ENCODE assay signal across 10 cellular contexts in the genomic region with DNA sequence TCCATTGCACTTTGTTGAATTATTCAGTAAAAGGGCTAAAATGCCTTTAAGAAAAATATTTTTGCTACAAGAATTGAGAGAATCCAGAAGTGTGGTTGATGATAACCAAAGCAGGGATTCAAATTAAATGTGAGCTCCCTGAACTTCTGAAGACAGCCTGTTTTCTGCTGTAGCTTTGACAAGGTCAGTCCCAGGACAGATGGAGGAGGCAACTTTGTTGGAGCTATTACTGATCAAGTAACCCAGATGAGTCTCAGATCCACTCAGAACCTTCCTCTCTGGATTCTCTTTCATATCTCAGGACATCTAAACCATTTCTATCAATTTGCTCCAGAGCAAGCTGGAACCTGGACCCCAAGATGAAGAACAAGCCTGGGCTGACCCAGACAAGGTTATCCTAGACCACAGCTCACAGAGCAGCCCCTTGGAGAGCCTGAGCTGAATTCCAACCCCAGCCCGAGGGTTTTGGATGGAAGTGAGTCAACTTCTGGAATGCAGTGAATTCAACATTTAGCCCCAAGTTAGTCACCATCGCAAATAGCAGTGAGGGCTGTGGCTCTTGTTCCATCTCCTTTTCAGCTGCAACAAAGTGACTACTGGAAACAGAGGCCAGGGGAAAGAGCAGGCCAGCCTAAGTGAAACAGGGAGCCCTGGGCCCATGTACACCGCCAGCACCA.
DNase-seq lines count a peak whose midpoint lies in the region; ATAC-seq, FAIRE-seq and TF ChIP-seq lines count a peak whose summit lies in the region.
"Had no signal": no experiment of that assay in that cellular context is flagged by ENCODE, and none has a peak within 500 bp of the region (broad histone marks: within the 10 kb centered on the region; RNA-seq: fewer than 3 reads in every experiment).

No MANE protein-coding gene starts in this region.

- H2AFZ ChIP-seq in ACC112 (ENCODE audit: low read length, unreplicated experiment) (peak overlapping the region; percentile 89), mammary epithelial cell (ENCODE audit: low read depth, low read length) (peak overlapping the region; percentile 37)

- DNase-seq in mammary epithelial cell (peak; percentile 91), kidney tubule cell (ENCODE audit: low spot score) (peak; percentile 96), C1 segment of cervical spinal cord (lab: John Stamatoyannopoulos, UW) (no peak), GM19239 (ENCODE audit: insufficient read length, low spot score) (no peak)
- DNase-seq in activated effector memory CD4-positive, alpha-beta T cell treated with anti-CD3 and anti-CD28 coated beads, Interleukin-2, amount 50 U/mL, for 16 hours: no peak
- DNase-seq: lower lobe of right lung had no signal

- H3K4me1 ChIP-seq in ACC112 (ENCODE audit: control insufficient read depth, insufficient read depth, low read length, unreplicated experiment) (peaks cover 43% of the 10 kb centered on the region), HUES64 (ENCODE audit: insufficient read depth, low read length) (peaks cover 16% of the 10 kb centered on the region; the same call in 1 of the 2 replicates), mammary epithelial cell (ENCODE audit: insufficient read depth, low read length) (peaks cover 58% of the 10 kb centered on the region)
- H3K4me1 ChIP-seq: lower lobe of right lung had no signal

- intact Hi-C loops in mammary epithelial cell (cut with micrococcal nuclease): loop anchor here (1.0 to 5.0 kb wide), 2 partner anchors 31 to 232 kb away; no protein-coding TSS in a partner anchor

- WGBS in HUES64: 71% methylated on average over 3 of the region's 3 CpGs
- 0% methylated on average over 3 of the region's 3 CpGs for WGBS in mammary epithelial cell (ENCODE audit: low coverage, missing lambda C conversion rate)

- H4K20me1 ChIP-seq in mammary epithelial cell (ENCODE audit: insufficient read depth, low read length): no peaks in the 10 kb centered on the region

- H3K4me3 ChIP-seq in ACC112 (ENCODE audit: low read depth, low read length): peak overlapping the region; percentile 48
- no peak overlapping the region for H3K4me3 ChIP-seq in HUES64 (ENCODE audit: low read length)
- peak overlapping the region in 1 of 3 experiments; percentile 2 for H3K4me3 ChIP-seq in mammary epithelial cell (replicated peaks in 1 of 3; ENCODE audit: insufficient read depth in 1 of 3, low read depth in 2 of 3, low read length in 3 of 3)
- H3K4me3 ChIP-seq: lower lobe of right lung had no signal

- TF ChIP-seq CTCF in mammary epithelial cell (conservative IDR thresholded peaks at IDR 0.05 in 1 of 2, IDR thresholded peaks at IDR 0.05 in 1 of 2; ENCODE audit: extremely low read depth in 1 of 2, insufficient read depth in 1 of 2, low read depth in 1 of 2, low read length in 2 of 2): no peak

- H3K79me2 ChIP-seq in ACC112 (ENCODE audit: control insufficient read depth, insufficient read depth, low read length, unreplicated experiment): no peaks in the 10 kb centered on the region
- no peaks in the 10 kb centered on the region for H3K79me2 ChIP-seq in mammary epithelial cell (ENCODE audit: insufficient read depth, low read length)

- dilution Hi-C loops in mammary epithelial cell (cut with HindIII; ENCODE audit: low sequenced_read_pairs): no loop called here

- peak overlapping the region; percentile 94 for H3K27ac ChIP-seq in ACC112 (ENCODE audit: low read depth, low read length)
- H3K27ac ChIP-seq in HUES64 (ENCODE audit: low read depth, low read length): peak overlapping the region; percentile 32; the same call in 1 of the 2 replicates
- H3K27ac ChIP-seq in mammary epithelial cell (ENCODE audit: insufficient read depth, low read depth, low read length): peak overlapping the region; percentile 83
- H3K27ac ChIP-seq: C4-2B, lower lobe of right lung had no signal

- no peak for FAIRE-seq in GM19239 (lab: Jason Lieb, UNC)

- H3K9me3 ChIP-seq in HUES64 (ENCODE audit: insufficient read depth, low read depth, low read length) (no peaks in the 10 kb centered on the region), mammary epithelial cell (replicated peaks; ENCODE audit: insufficient read depth, low read length) (no peaks in the 10 kb centered on the region)
- H3K9me3 ChIP-seq: lower lobe of right lung had no signal

- H3K9ac ChIP-seq in HUES64 (ENCODE audit: low read depth, low read length): no peak overlapping the region
- peak overlapping the region; percentile 17 for H3K9ac ChIP-seq in mammary epithelial cell (ENCODE audit: insufficient read depth, low read length)

- H3K27me3 ChIP-seq in ACC112 (ENCODE audit: insufficient read depth, low read length): no peaks in the 10 kb centered on the region
- no peaks in the 10 kb centered on the region for H3K27me3 ChIP-seq in HUES64 (ENCODE audit: insufficient read depth, low read length)
- H3K27me3 ChIP-seq in mammary epithelial cell (ENCODE audit: insufficient read depth, low read length): no peaks in the 10 kb centered on the region

- CTCF ChIA-PET in mammary epithelial cell (lab: Charles Lee; ENCODE audit: low non-redundant PET): no interaction called here

- BruUV-seq in mammary epithelial cell (replicated peaks; lab: Mats Ljungman, UMichigan): TSS peak; percentile 22

- in situ Hi-C loops in mammary epithelial cell (cut with MboI; ENCODE audit: low sequenced_read_pairs in 2 of 2): no loop called here

- peak overlapping the region; percentile 55 for H3K4me2 ChIP-seq in mammary epithelial cell (ENCODE audit: insufficient read depth, low read depth, low read length)

- H3K36me3 ChIP-seq in ACC112 (ENCODE audit: insufficient read depth, low read length): no peaks in the 10 kb centered on the region
- no peaks in the 10 kb centered on the region for H3K36me3 ChIP-seq in HUES64 (ENCODE audit: insufficient read depth, low read length)
- H3K36me3 ChIP-seq in mammary epithelial cell (ENCODE audit: insufficient read depth, low read length): no peaks in the 10 kb centered on the region
- H3K36me3 ChIP-seq: lower lobe of right lung had no signal

- ATAC-seq in GM21619 (IDR thresholded peaks at IDR 0.05; ENCODE audit: unreplicated experiment): no peak

Comparison
In these comparisons a context has a peak if more than half of its experiments do, and no peak if none do; other contexts are left out.
1. H3K27ac ChIP-seq: peak in every context shown above with its lines; median percentile 94 in ACC112; 83 in mammary epithelial cell; 32 in HUES64.
2. DNase-seq: peak in mammary epithelial cell (single experiment) and kidney tubule cell (single experiment); none in C1 segment of cervical spinal cord (0 of 14), GM19239 (single experiment) and activated effector memory CD4-positive, alpha-beta T cell treated with anti-CD3 and anti-CD28 coated beads, Interleukin-2, amount 50 U/mL, for 16 hours (single experiment).